In genomic region chr6:146194434-146194833, GRCh38 we compare ENCODE assay signal across 27 cellular contexts.
"Had no signal": no experiment of that assay in that cellular context is flagged by ENCODE, and none has a peak within 500 bp of the region (broad histone marks: within the 10 kb centered on the region; RNA-seq: fewer than 3 reads in every experiment).

No MANE protein-coding gene starts in this region.

- DNase-seq: activated CD4-positive, alpha-beta memory T cell treated with anti-CD3 and anti-CD28 coated beads for 36 hours; activated CD4-positive, alpha-beta T cell treated with anti-CD3 and anti-CD28 coated beads for 36 hours; activated CD4-positive, alpha-beta T cell treated with anti-CD3 and anti-CD28 coated beads, Interleukin-2, amount 10 ng/mL, durations not matched to agents 24 days and 14 days; activated CD4-positive, CD25-positive, alpha-beta regulatory T cell; activated CD4-positive, CD25-positive, alpha-beta regulatory T cell treated with anti-CD3 and anti-CD28 coated beads, Interleukin-2, amount 50 U/mL, for 72 hours; activated CD8-positive, alpha-beta memory T cell treated with anti-CD3 and anti-CD28 coated beads, Interleukin-2, amount 10 ng/mL, durations not matched to agents 7 days and 5 days; activated CD8-positive, alpha-beta memory T cell treated with anti-CD3 and anti-CD28 coated beads, Interleukin-2, amount 50 U/mL, for 4 hours; activated CD8-positive, alpha-beta T cell treated with anti-CD3 and anti-CD28 coated beads, Interleukin-2, amount 10 ng/mL, durations not matched to agents 7 days and 5 days; activated gamma-delta T cell; activated naive CD4-positive, alpha-beta T cell; activated naive CD4-positive, alpha-beta T cell treated with anti-CD3 and anti-CD28 coated beads, Interleukin-2, amount 10 ng/mL, durations not matched to agents 7 days and 5 days; activated naive CD8-positive, alpha-beta T cell treated with anti-CD3 and anti-CD28 coated beads, Interleukin-2, amount 10 ng/mL, durations not matched to agents 7 days and 5 days; activated T-cell treated with anti-CD3 and anti-CD28 coated beads, Interleukin-2, amount 50 U/mL, for 1 hour; activated T-cell treated with anti-CD3 and anti-CD28 coated beads, Interleukin-2, amount 50 U/mL, for 48 hours; body of pancreas; caudate nucleus; cortex of kidney; dermis blood vessel endothelial cell; effector CD4-positive, alpha-beta T cell; effector memory CD8-positive, alpha-beta T cell; esophagus squamous epithelium; foreskin fibroblast; head of caudate nucleus; T-helper 2 cell had no signal

- H3K36me3 ChIP-seq: esophagus squamous epithelium had no signal

- H3K4me1 ChIP-seq: body of pancreas, esophagus squamous epithelium had no signal

- ATAC-seq: activated CD4-positive, alpha-beta T cell treated with anti-CD3 and anti-CD28 coated beads for 36 hours; activated CD8-positive, alpha-beta memory T cell treated with anti-CD3 and anti-CD28 coated beads, Interleukin-2, amount 10 ng/mL, durations not matched to agents 7 days and 5 days; activated CD8-positive, alpha-beta T cell treated with anti-CD3 and anti-CD28 coated beads, Interleukin-2, amount 10 ng/mL, durations not matched to agents 7 days and 5 days; activated naive CD4-positive, alpha-beta T cell treated with anti-CD3 and anti-CD28 coated beads, Interleukin-2, amount 50 U/mL, for 72 hours; body of pancreas; effector memory CD8-positive, alpha-beta T cell had no signal

- H3K9me3 Mint-ChIP-seq: activated CD4-positive, alpha-beta memory T cell treated with anti-CD3 and anti-CD28 coated beads for 36 hours; activated CD4-positive, alpha-beta T cell treated with anti-CD3 and anti-CD28 coated beads, Interleukin-2, amount 10 ng/mL, durations not matched to agents 24 days and 14 days; activated naive CD4-positive, alpha-beta T cell treated with anti-CD3 and anti-CD28 coated beads, Interleukin-2, amount 10 ng/mL, durations not matched to agents 7 days and 5 days; activated naive CD8-positive, alpha-beta T cell treated with anti-CD3 and anti-CD28 coated beads, Interleukin-2, amount 10 ng/mL, durations not matched to agents 7 days and 5 days; activated T-helper 1 cell treated with anti-CD3 and anti-CD28 coated beads, Interleukin-12 subunit alpha, Interleukin-12 subunit beta, Interleukin-2, Interleukin-4 antibody, amounts not matched to agents 30 ng/mL and 10 ng/mL and 1 ng/mL, durations not matched to agents 14 hours and 24 hours and 36 hours; activated T-helper 2 cell treated with anti-CD3 and anti-CD28 coated beads, Interferon-gamma antibody, Interleukin-2, Interleukin-4, amounts not matched to agents 10 μg/mL and 5 μg/mL and 100 μg/mL, durations not matched to agents 14 hours and 24 hours and 36 hours had no signal

- H3K4me3 Mint-ChIP-seq: activated CD4-positive, alpha-beta memory T cell treated with anti-CD3 and anti-CD28 coated beads for 36 hours; activated CD4-positive, alpha-beta T cell treated with anti-CD3 and anti-CD28 coated beads for 36 hours; activated CD4-positive, alpha-beta T cell treated with anti-CD3 and anti-CD28 coated beads, Interleukin-2, amount 10 ng/mL, durations not matched to agents 24 days and 14 days; activated CD8-positive, alpha-beta memory T cell treated with anti-CD3 and anti-CD28 coated beads, Interleukin-2, amount 10 ng/mL, durations not matched to agents 7 days and 5 days; activated CD8-positive, alpha-beta T cell treated with anti-CD3 and anti-CD28 coated beads, Interleukin-2, amount 10 ng/mL, durations not matched to agents 7 days and 5 days; activated naive CD4-positive, alpha-beta T cell treated with anti-CD3 and anti-CD28 coated beads, Interleukin-2, amount 10 ng/mL, durations not matched to agents 7 days and 5 days; activated naive CD8-positive, alpha-beta T cell treated with anti-CD3 and anti-CD28 coated beads, Interleukin-2, amount 10 ng/mL, durations not matched to agents 7 days and 5 days; activated T-helper 1 cell treated with anti-CD3 and anti-CD28 coated beads, Interleukin-12 subunit alpha, Interleukin-12 subunit beta, Interleukin-2, Interleukin-4 antibody, amounts not matched to agents 30 ng/mL and 10 ng/mL and 1 ng/mL, durations not matched to agents 14 hours and 24 hours and 36 hours; effector memory CD8-positive, alpha-beta T cell had no signal

- H3K27me3 ChIP-seq: body of pancreas, esophagus squamous epithelium had no signal

- H3K9me3 ChIP-seq: body of pancreas, esophagus squamous epithelium had no signal

- H3K36me3 Mint-ChIP-seq: activated CD4-positive, alpha-beta memory T cell treated with anti-CD3 and anti-CD28 coated beads for 36 hours; activated CD8-positive, alpha-beta memory T cell treated with anti-CD3 and anti-CD28 coated beads, Interleukin-2, amount 10 ng/mL, durations not matched to agents 7 days and 5 days; activated naive CD4-positive, alpha-beta T cell treated with anti-CD3 and anti-CD28 coated beads, Interleukin-2, amount 10 ng/mL, durations not matched to agents 7 days and 5 days; activated naive CD4-positive, alpha-beta T cell treated with anti-CD3 and anti-CD28 coated beads, Interleukin-2, amount 50 U/mL, for 72 hours; activated naive CD8-positive, alpha-beta T cell treated with anti-CD3 and anti-CD28 coated beads, Interleukin-2, amount 10 ng/mL, durations not matched to agents 7 days and 5 days had no signal

- H3K27ac ChIP-seq: body of pancreas, esophagus squamous epithelium had no signal

- H3K4me1 Mint-ChIP-seq: activated CD4-positive, alpha-beta T cell treated with anti-CD3 and anti-CD28 coated beads for 36 hours; activated CD4-positive, alpha-beta T cell treated with anti-CD3 and anti-CD28 coated beads, Interleukin-2, amount 10 ng/mL, durations not matched to agents 24 days and 14 days; activated CD8-positive, alpha-beta memory T cell treated with anti-CD3 and anti-CD28 coated beads, Interleukin-2, amount 10 ng/mL, durations not matched to agents 7 days and 5 days; activated naive CD4-positive, alpha-beta T cell treated with anti-CD3 and anti-CD28 coated beads, Interleukin-2, amount 10 ng/mL, durations not matched to agents 7 days and 5 days; activated naive CD8-positive, alpha-beta T cell treated with anti-CD3 and anti-CD28 coated beads, Interleukin-2, amount 10 ng/mL, durations not matched to agents 7 days and 5 days had no signal

- H3K4me3 ChIP-seq: body of pancreas, esophagus squamous epithelium had no signal

- H3K27me3 Mint-ChIP-seq: activated CD4-positive, alpha-beta T cell treated with anti-CD3 and anti-CD28 coated beads for 36 hours; activated CD4-positive, alpha-beta T cell treated with anti-CD3 and anti-CD28 coated beads, Interleukin-2, amount 10 ng/mL, durations not matched to agents 24 days and 14 days; activated CD8-positive, alpha-beta memory T cell treated with anti-CD3 and anti-CD28 coated beads, Interleukin-2, amount 10 ng/mL, durations not matched to agents 7 days and 5 days; activated naive CD4-positive, alpha-beta T cell treated with anti-CD3 and anti-CD28 coated beads, Interleukin-2, amount 10 ng/mL, durations not matched to agents 7 days and 5 days; activated naive CD8-positive, alpha-beta T cell treated with anti-CD3 and anti-CD28 coated beads, Interleukin-2, amount 10 ng/mL, durations not matched to agents 7 days and 5 days; effector memory CD8-positive, alpha-beta T cell had no signal

- H3K27ac Mint-ChIP-seq: activated CD4-positive, alpha-beta memory T cell treated with anti-CD3 and anti-CD28 coated beads for 36 hours; activated CD4-positive, alpha-beta T cell treated with anti-CD3 and anti-CD28 coated beads for 36 hours; activated CD4-positive, alpha-beta T cell treated with anti-CD3 and anti-CD28 coated beads, Interleukin-2, amount 10 ng/mL, durations not matched to agents 24 days and 14 days; activated CD8-positive, alpha-beta memory T cell treated with anti-CD3 and anti-CD28 coated beads, Interleukin-2, amount 10 ng/mL, durations not matched to agents 7 days and 5 days; activated CD8-positive, alpha-beta T cell treated with anti-CD3 and anti-CD28 coated beads, Interleukin-2, amount 10 ng/mL, durations not matched to agents 7 days and 5 days; activated naive CD4-positive, alpha-beta T cell treated with anti-CD3 and anti-CD28 coated beads, Interleukin-2, amount 10 ng/mL, durations not matched to agents 7 days and 5 days; activated naive CD4-positive, alpha-beta T cell treated with anti-CD3 and anti-CD28 coated beads, Interleukin-2, amount 50 U/mL, for 72 hours; activated naive CD8-positive, alpha-beta T cell treated with anti-CD3 and anti-CD28 coated beads, Interleukin-2, amount 10 ng/mL, durations not matched to agents 7 days and 5 days; activated T-helper 1 cell treated with anti-CD3 and anti-CD28 coated beads, Interleukin-12 subunit alpha, Interleukin-12 subunit beta, Interleukin-2, Interleukin-4 antibody, amounts not matched to agents 30 ng/mL and 10 ng/mL and 1 ng/mL, durations not matched to agents 14 hours and 24 hours and 36 hours; activated T-helper 2 cell treated with anti-CD3 and anti-CD28 coated beads, Interferon-gamma antibody, Interleukin-2, Interleukin-4, amounts not matched to agents 10 μg/mL and 5 μg/mL and 100 μg/mL, durations not matched to agents 14 hours and 24 hours and 36 hours; effector memory CD8-positive, alpha-beta T cell had no signal
